In genomic region chr21:41681336-41681801, GRCh38 we compare ENCODE assay signal across 23 cellular contexts.
A peak's percentile ranks its signal among the peaks of the same experiment; 100 is the strongest.
DNase-seq lines count a peak whose midpoint lies in the region; ATAC-seq and TF ChIP-seq lines count a peak whose summit lies in the region.
"Had no signal": no experiment of that assay in that cellular context is flagged by ENCODE, and none has a peak within 500 bp of the region (broad histone marks: within the 10 kb centered on the region; RNA-seq: fewer than 3 reads in every experiment).

No MANE protein-coding gene starts in this region.

- H3K27me3 ChIP-seq in foreskin keratinocyte: no peaks in the 10 kb centered on the region
- H3K27me3 ChIP-seq: thyroid gland had no signal

- peaks cover 43% of the 10 kb centered on the region for H3K4me1 ChIP-seq in foreskin keratinocyte

- peak overlapping the region in 5 of 7 donors; percentile 45 to 82 (median 63) for H3K27ac Mint-ChIP-seq in CD14-positive monocyte
- H3K27ac Mint-ChIP-seq: activated T-helper 2 cell treated with anti-CD3 and anti-CD28 coated beads, Interferon-gamma antibody, Interleukin-2, Interleukin-4, amounts not matched to agents 10 μg/mL and 5 μg/mL and 100 μg/mL, durations not matched to agents 14 hours and 24 hours and 36 hours; memory B cell; stimulated activated effector memory CD8-positive, alpha-beta T cell treated with anti-CD3 and anti-CD28 coated beads, Interleukin-12 subunit alpha, Interleukin-12 subunit beta, amount 100 ng/mL, for 72 hours had no signal

- H3K27ac ChIP-seq in RWPE1 (peak overlapping the region; percentile 100), foreskin keratinocyte (peak overlapping the region; percentile 99), substantia nigra (ENCODE audit: low read depth, low read length, poor library complexity, severe bottlenecking) (no peak overlapping the region)
- H3K27ac ChIP-seq: adrenal gland, KMS-11, thyroid gland had no signal

- peaks cover 31% of the 10 kb centered on the region for H3K4me1 Mint-ChIP-seq in CD14-positive monocyte
- H3K4me1 Mint-ChIP-seq: memory B cell; stimulated activated effector memory CD8-positive, alpha-beta T cell treated with anti-CD3 and anti-CD28 coated beads, Interleukin-12 subunit alpha, Interleukin-12 subunit beta, amount 100 ng/mL, for 72 hours had no signal

- peak; percentile 7 for ATAC-seq in foreskin keratinocyte
- no peak for ATAC-seq in sciatic nerve
- ATAC-seq in HG03175 (IDR thresholded peaks at IDR 0.05; ENCODE audit: unreplicated experiment): no peak
- ATAC-seq: activated CD4-positive, CD25-positive, alpha-beta regulatory T cell treated with anti-CD3 and anti-CD28 coated beads, Interleukin-2, amount 50 U/mL, for 24 hours; stimulated activated effector memory CD8-positive, alpha-beta T cell treated with anti-CD3 and anti-CD28 coated beads, Interleukin-12 subunit alpha, Interleukin-12 subunit beta, amount 100 ng/mL, for 72 hours had no signal

- intact Hi-C loops in CD14-positive monocyte (cut with micrococcal nuclease): no loop called here
- intact Hi-C loops in sciatic nerve (cut with DNase I): no loop called here

- no peak for TF ChIP-seq CTCF in CD14-positive monocyte (IDR thresholded peaks at IDR 0.05)
- TF ChIP-seq CTCF in RWPE1 (conservative IDR thresholded peaks at IDR 0.05; ENCODE audit: low read depth): no peak
- no peak for TF ChIP-seq CTCF in foreskin keratinocyte (conservative IDR thresholded peaks at IDR 0.05)

- H3K27me3 Mint-ChIP-seq in CD14-positive monocyte (ENCODE audit: low read depth in 3 of 3): peaks cover 3 to 12% (median 4%) of the 10 kb centered on the region in 3 donors

- DNase-seq in CD14-positive monocyte (ENCODE audit: low spot score) (no peak), RWPE1 (ENCODE audit: low spot score) (no peak), foreskin keratinocyte (peak in 1 of 2 donors; percentile 67), sciatic nerve (ENCODE audit: low spot score) (peak; percentile 51), substantia nigra (lab: John Stamatoyannopoulos, UW) (no peak), EL (no peak), activated T-cell treated with anti-CD3 and anti-CD28 coated beads for 4 hours (no peak)
- DNase-seq: activated CD8-positive, alpha-beta memory T cell treated with anti-CD3 and anti-CD28 coated beads for 24 hours; adrenal gland; central memory CD4-positive, alpha-beta T cell; islet precursor cell; NCI-H1105; NCI-H526 treated with DMSO at 0.1 percent for 48 hours; OCI-M1; SK-N-SH; T-helper 9 cell had no signal

- POLR2A ChIA-PET in RWPE1 (lab: Yijun Ruan, JAX; ENCODE audit: low non-redundant PET): interaction anchor here (0.7 kb wide), 1 partner anchor 85 kb away, joined by 3 read pairs; no protein-coding TSS in a partner anchor

- peaks cover 0 to 3% (median 0%) of the 10 kb centered on the region in 7 donors for H3K9me3 Mint-ChIP-seq in CD14-positive monocyte
- H3K9me3 Mint-ChIP-seq: activated T-helper 2 cell treated with anti-CD3 and anti-CD28 coated beads, Interferon-gamma antibody, Interleukin-2, Interleukin-4, amounts not matched to agents 10 μg/mL and 5 μg/mL and 100 μg/mL, durations not matched to agents 14 hours and 24 hours and 36 hours; memory B cell; stimulated activated effector memory CD8-positive, alpha-beta T cell treated with anti-CD3 and anti-CD28 coated beads, Interleukin-12 subunit alpha, Interleukin-12 subunit beta, amount 100 ng/mL, for 72 hours had no signal

- H3K4me3 Mint-ChIP-seq in CD14-positive monocyte: peak overlapping the region; percentile 58 to 80
- H3K4me3 Mint-ChIP-seq: memory B cell; stimulated activated effector memory CD8-positive, alpha-beta T cell treated with anti-CD3 and anti-CD28 coated beads, Interleukin-12 subunit alpha, Interleukin-12 subunit beta, amount 100 ng/mL, for 72 hours had no signal

- CTCF ChIA-PET in RWPE1 (lab: Yijun Ruan, JAX): interaction anchor here (4.8 kb wide), 1 partner anchor 69 kb away, joined by 30 read pairs; no protein-coding TSS in a partner anchor

- no peaks in the 10 kb centered on the region for H3K36me3 Mint-ChIP-seq in CD14-positive monocyte
- H3K36me3 Mint-ChIP-seq: memory B cell; stimulated activated effector memory CD8-positive, alpha-beta T cell treated with anti-CD3 and anti-CD28 coated beads, Interleukin-12 subunit alpha, Interleukin-12 subunit beta, amount 100 ng/mL, for 72 hours had no signal
